In the genomic region with DNA sequence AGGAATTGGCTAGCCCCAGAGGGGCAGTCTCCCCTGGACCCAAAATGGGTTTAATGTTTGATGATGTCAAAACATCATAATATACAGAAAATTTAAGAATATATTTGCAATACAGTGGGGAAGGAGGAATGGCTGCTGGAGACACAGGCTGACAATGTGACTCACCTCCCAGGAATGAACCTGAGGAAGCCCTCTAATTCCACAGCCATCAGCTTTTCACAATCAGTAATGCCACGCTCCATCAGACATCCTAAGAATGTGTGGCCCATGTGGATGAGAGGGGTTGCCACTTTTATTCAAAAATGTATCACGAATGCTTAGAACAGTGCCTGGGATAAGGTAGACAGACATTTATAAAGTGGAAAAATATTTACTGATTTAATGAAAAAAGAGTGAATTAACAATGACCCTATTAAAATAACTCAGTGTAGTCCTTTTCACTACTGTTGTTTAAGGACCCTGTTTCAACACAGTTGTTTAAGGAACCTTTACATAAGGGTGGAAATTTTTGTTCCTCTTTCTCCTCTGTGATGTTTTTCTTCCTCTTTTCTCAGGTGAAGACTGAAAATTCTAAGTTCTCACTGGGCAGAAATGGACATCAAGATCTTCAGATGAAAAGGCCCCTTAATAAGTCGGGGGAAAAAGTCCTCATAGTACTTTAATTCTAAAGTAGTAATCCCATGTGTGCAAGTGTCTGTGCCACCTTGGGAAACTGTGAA, we compare ENCODE assay signal across 12 cellular contexts. TPM values are rescaled to one million over a fixed set of nuclear protein-coding genes. Genes with fewer than 3 reads are reported as not detected.
A peak's percentile ranks its signal among the peaks of the same experiment; 100 is the strongest.
DNase-seq lines count a peak whose midpoint lies in the region; ATAC-seq and TF ChIP-seq lines count a peak whose summit lies in the region.
"Had no signal": no experiment of that assay in that cellular context is flagged by ENCODE, and none has a peak within 500 bp of the region (broad histone marks: within the 10 kb centered on the region; RNA-seq: fewer than 3 reads in every experiment).

No MANE protein-coding gene starts in this region.

- POLR2A ChIA-PET in activated CD4-positive, alpha-beta T cell treated with anti-CD3 and anti-CD28 coated beads for 36 hours (lab: Charles Lee) = no interaction called here

- no peak overlapping the region for H3K9ac ChIP-seq in endodermal cell (ENCODE audit: extremely low read depth, low read length, poor library complexity, severe bottlenecking)

- ATAC-seq in left colon = no peak
- no peak for ATAC-seq in activated CD4-positive, alpha-beta T cell treated with anti-CD3 and anti-CD28 coated beads for 36 hours
- ATAC-seq: activated naive CD4-positive, alpha-beta T cell treated with anti-CD3 and anti-CD28 coated beads, Interleukin-2, amount 50 U/mL, for 72 hours; heart left ventricle; psoas muscle had no signal

- TF ChIP-seq CTCF in endodermal cell (conservative IDR thresholded peaks at IDR 0.05) = no peak
- TF ChIP-seq CTCF in neutrophil (IDR thresholded peaks at IDR 0.05) = no peak
- no peak for TF ChIP-seq CTCF in suprapubic skin (IDR thresholded peaks at IDR 0.05)

- H3K27me3 Mint-ChIP-seq in endodermal cell (ENCODE audit: insufficient read depth) = peaks cover 46% of the 10 kb centered on the region
- H3K27me3 Mint-ChIP-seq in activated CD4-positive, alpha-beta T cell treated with anti-CD3 and anti-CD28 coated beads for 36 hours = no peaks in the 10 kb centered on the region

- H3K9me3 ChIP-seq in endodermal cell (ENCODE audit: control insufficient read depth, low read length) = no peaks in the 10 kb centered on the region
- H3K9me3 ChIP-seq in neutrophil = no peaks in the 10 kb centered on the region
- no peaks in the 10 kb centered on the region for H3K9me3 ChIP-seq in suprapubic skin
- H3K9me3 ChIP-seq: heart left ventricle, psoas muscle had no signal

- WGBS in endodermal cell (ENCODE audit: insufficient coverage in 1 of 2, insufficient read length in 1 of 2), 2 experiments = 88 to 100% methylated on average over 1 to 3 of the region's 3 CpGs
- WGBS in suprapubic skin = 65% methylated on average over 3 of the region's 3 CpGs

- H3K9me3 Mint-ChIP-seq in endodermal cell = peaks cover 10% of the 10 kb centered on the region
- no peaks in the 10 kb centered on the region for H3K9me3 Mint-ChIP-seq in activated CD4-positive, alpha-beta T cell treated with anti-CD3 and anti-CD28 coated beads for 36 hours (ENCODE audit: low read depth)

- H3K36me3 ChIP-seq in endodermal cell (ENCODE audit: control insufficient read depth, insufficient read depth, low read length) (no peaks in the 10 kb centered on the region), neutrophil (no peaks in the 10 kb centered on the region), suprapubic skin (no peaks in the 10 kb centered on the region)
- H3K36me3 ChIP-seq: heart left ventricle, WERI-Rb-1 had no signal

- no peak for TF ChIP-seq EP300 in suprapubic skin (IDR thresholded peaks at IDR 0.05)

- intact Hi-C loops in left colon (cut with DNase I, micrococcal nuclease) = no loop called here
- intact Hi-C loops in activated CD4-positive, alpha-beta T cell treated with anti-CD3 and anti-CD28 coated beads for 36 hours (cut with DNase I, micrococcal nuclease) = no loop called here

- no peak overlapping the region for H3K4me3 Mint-ChIP-seq in endodermal cell
- no peak overlapping the region for H3K4me3 Mint-ChIP-seq in activated CD4-positive, alpha-beta T cell treated with anti-CD3 and anti-CD28 coated beads for 36 hours

- H3K4me1 Mint-ChIP-seq in endodermal cell = no peaks in the 10 kb centered on the region
- no peaks in the 10 kb centered on the region for H3K4me1 Mint-ChIP-seq in activated CD4-positive, alpha-beta T cell treated with anti-CD3 and anti-CD28 coated beads for 36 hours

- CTCF ChIA-PET in activated CD4-positive, alpha-beta T cell treated with anti-CD3 and anti-CD28 coated beads for 36 hours (lab: Charles Lee) = no interaction called here

- TF ChIP-seq POLR2A in suprapubic skin (IDR thresholded peaks at IDR 0.05) = no peak

- H3K4me1 ChIP-seq in endodermal cell (ENCODE audit: control insufficient read depth, insufficient read depth, low read length) (no peaks in the 10 kb centered on the region), neutrophil (ENCODE audit: control insufficient read depth in 1 of 2, insufficient read depth in 1 of 2, low read depth in 1 of 2, low read length in 1 of 2) (peaks cover 0 to 12% of the 10 kb centered on the region in 2 experiments), suprapubic skin (no peaks in the 10 kb centered on the region)
- H3K4me1 ChIP-seq: psoas muscle had no signal

- no peaks in the 10 kb centered on the region for H3K36me3 Mint-ChIP-seq in endodermal cell (ENCODE audit: low read depth)
- H3K36me3 Mint-ChIP-seq in activated CD4-positive, alpha-beta T cell treated with anti-CD3 and anti-CD28 coated beads for 36 hours (ENCODE audit: low read depth) = no peaks in the 10 kb centered on the region
- H3K36me3 Mint-ChIP-seq: activated naive CD4-positive, alpha-beta T cell treated with anti-CD3 and anti-CD28 coated beads, Interleukin-2, amount 50 U/mL, for 72 hours had no signal

- H3K27me3 ChIP-seq in endodermal cell (ENCODE audit: control insufficient read depth, insufficient read depth, low read length, poor library complexity, severe bottlenecking) = no peaks in the 10 kb centered on the region
- H3K27me3 ChIP-seq in neutrophil = peaks cover 17% of the 10 kb centered on the region
- H3K27me3 ChIP-seq in suprapubic skin = no peaks in the 10 kb centered on the region
- H3K27me3 ChIP-seq: heart left ventricle had no signal

- DNase-seq in H4 (ENCODE audit: low spot score) (peak; percentile 30), OCI-M1 (lab: John Stamatoyannopoulos, UW) (peak; percentile 57), endodermal cell (peak; percentile 69), left colon (no peak), NCI-H2171 treated with DMSO at 0.1 percent for 48 hours (lab: John Stamatoyannopoulos, UW) (no peak), suprapubic skin (ENCODE audit: low spot score in 2 of 2) (no peak)
- no peak for DNase-seq in activated CD4-positive, alpha-beta T cell treated with anti-CD3 and anti-CD28 coated beads for 36 hours
- DNase-seq: heart left ventricle, psoas muscle, WERI-Rb-1 had no signal

- H3K27ac Mint-ChIP-seq in endodermal cell = no peak overlapping the region
- no peak overlapping the region for H3K27ac Mint-ChIP-seq in activated CD4-positive, alpha-beta T cell treated with anti-CD3 and anti-CD28 coated beads for 36 hours
- H3K27ac Mint-ChIP-seq: activated naive CD4-positive, alpha-beta T cell treated with anti-CD3 and anti-CD28 coated beads, Interleukin-2, amount 50 U/mL, for 72 hours had no signal

- H3K4me3 ChIP-seq in endodermal cell (ENCODE audit: low read length) (no peak overlapping the region), neutrophil (ENCODE audit: low read depth in 1 of 2, low read length in 1 of 2) (no peak overlapping the region), suprapubic skin (no peak overlapping the region)
- H3K4me3 ChIP-seq: heart left ventricle, psoas muscle had no signal

- no peak overlapping the region for H3K27ac ChIP-seq in endodermal cell (ENCODE audit: low read depth, low read length)
- H3K27ac ChIP-seq in neutrophil = peak overlapping the region; percentile 51
- H3K27ac ChIP-seq in suprapubic skin = no peak overlapping the region
- H3K27ac ChIP-seq: heart left ventricle, psoas muscle, WERI-Rb-1 had no signal

RNA-seq across cellular contexts. Expression of a gene that starts 17.5 kb away (rescaled TPM):
- not detected in 2 replicates for total RNA-seq in H4 (2014; rRNA removed; shearing (Covaris generic))
- total RNA-seq in endodermal cell = under 1 TPM in 1 of 2 donors, not detected in 1; 0.24 TPM
- 9.9 TPM for polyA plus RNA-seq in endodermal cell (2013, experiment 1 of 2)
- 7.0 TPM for polyA plus RNA-seq in endodermal cell (2013, experiment 2 of 2)
- total RNA-seq in left colon = under 1 TPM in 1 of 2 donors, not detected in 1; 0.25 TPM
- total RNA-seq in suprapubic skin = under 1 TPM in 2 of 4 donors, not detected in 2; 0.23 to 0.72 TPM
- under 1 TPM in 1 of 2 experiments, not detected in 1; 0.11 TPM for total RNA-seq in activated CD4-positive, alpha-beta T cell treated with anti-CD3 and anti-CD28 coated beads for 36 hours

Comparison
In these comparisons a context has a peak if more than half of its experiments do, and no peak if none do; other contexts are left out.
1. DNase-seq: peak in H4 (single experiment), OCI-M1 (single experiment) and endodermal cell (single experiment); none in left colon (0 of 2), NCI-H2171 treated with DMSO at 0.1 percent for 48 hours (single experiment), suprapubic skin (0 of 2) and activated CD4-positive, alpha-beta T cell treated with anti-CD3 and anti-CD28 coated beads for 36 hours (single experiment).